Comparison of ENCODE assay signal across 14 cellular contexts in genomic region chrX:19751068-19751467, GRCh38.
DNase-seq lines count a peak whose midpoint lies in the region; ATAC-seq and TF ChIP-seq lines count a peak whose summit lies in the region.
"Had no signal": no experiment of that assay in that cellular context is flagged by ENCODE, and none has a peak within 500 bp of the region (broad histone marks: within the 10 kb centered on the region; RNA-seq: fewer than 3 reads in every experiment).

No MANE protein-coding gene starts in this region.

- peak overlapping the region in 1 of 2 experiments; percentile 16; a peak in 1 of 4 replicates for H3K27ac ChIP-seq in SK-N-SH (ENCODE audit: low read depth in 2 of 2, low read length in 1 of 2)
- H3K27ac ChIP-seq in GM23248: no peak overlapping the region
- H3K27ac ChIP-seq in hepatocyte: no peak overlapping the region
- H3K27ac ChIP-seq: heart left ventricle, tibial nerve had no signal

- H3K4me2 ChIP-seq in SK-N-SH: no peak overlapping the region
- H3K4me2 ChIP-seq in GM23248 (ENCODE audit: unreplicated experiment): no peak overlapping the region
- no peak overlapping the region for H3K4me2 ChIP-seq in hepatocyte

- no peak for TF ChIP-seq RAD21 in SK-N-SH (IDR thresholded peaks at IDR 0.05; ENCODE audit: low read length)

- H3K4me3 ChIP-seq in SK-N-SH (ENCODE audit: low read depth in 2 of 2, low read length in 1 of 2) (no peak overlapping the region), GM23248 (no peak overlapping the region), hepatocyte (no peak overlapping the region)
- H3K4me3 ChIP-seq: heart left ventricle, tibial nerve had no signal

- H3K4me3 Mint-ChIP-seq in activated CD8-positive, alpha-beta T cell treated with anti-CD3 and anti-CD28 coated beads, Interleukin-2, amount 10 ng/mL, durations not matched to agents 7 days and 5 days: peak overlapping the region; percentile 28

- peaks cover 5% of the 10 kb centered on the region for H3K9me3 Mint-ChIP-seq in activated CD8-positive, alpha-beta T cell treated with anti-CD3 and anti-CD28 coated beads, Interleukin-2, amount 10 ng/mL, durations not matched to agents 7 days and 5 days (ENCODE audit: insufficient read depth)

- no peaks in the 10 kb centered on the region; the same call in 1 of the 2 replicates for H3K9me3 ChIP-seq in SK-N-SH
- no peaks in the 10 kb centered on the region for H3K9me3 ChIP-seq in GM23248 (ENCODE audit: low read depth)
- no peaks in the 10 kb centered on the region for H3K9me3 ChIP-seq in hepatocyte (ENCODE audit: low read depth)
- H3K9me3 ChIP-seq: tibial nerve had no signal

- ATAC-seq in SK-N-SH treated with all-trans-retinoic acid at 6 μM for 48 hours: no peak
- no peak for ATAC-seq in activated CD8-positive, alpha-beta T cell treated with anti-CD3 and anti-CD28 coated beads, Interleukin-2, amount 10 ng/mL, durations not matched to agents 7 days and 5 days
- ATAC-seq: left ventricle myocardium superior had no signal

- no peaks in the 10 kb centered on the region for H3K27me3 Mint-ChIP-seq in activated CD8-positive, alpha-beta T cell treated with anti-CD3 and anti-CD28 coated beads, Interleukin-2, amount 10 ng/mL, durations not matched to agents 7 days and 5 days (ENCODE audit: low read depth)

- CTCF ChIA-PET in SK-N-SH (lab: Yijun Ruan, JAX): interaction anchor here (1.9 kb wide), 1 partner anchor 13 kb away, joined by 5 read pairs; no protein-coding TSS in a partner anchor
- CTCF ChIA-PET in activated CD8-positive, alpha-beta T cell treated with anti-CD3 and anti-CD28 coated beads, Interleukin-2, amount 10 ng/mL, durations not matched to agents 7 days and 5 days (lab: Charles Lee): interaction anchor here (0.7 to 1.9 kb wide), 4 partner anchors 11 to 135 kb away, joined by 3 to 11 read pairs (median 3); no protein-coding TSS in a partner anchor

- H4K20me1 ChIP-seq in SK-N-SH (ENCODE audit: insufficient read depth): no peaks in the 10 kb centered on the region
- no peaks in the 10 kb centered on the region for H4K20me1 ChIP-seq in GM23248 (ENCODE audit: insufficient read depth)
- no peaks in the 10 kb centered on the region for H4K20me1 ChIP-seq in hepatocyte (ENCODE audit: insufficient read depth, poor library complexity, severe bottlenecking)

- POLR2A ChIA-PET in SK-N-SH (lab: Yijun Ruan, JAX): no interaction called here
- POLR2A ChIA-PET in activated CD8-positive, alpha-beta T cell treated with anti-CD3 and anti-CD28 coated beads, Interleukin-2, amount 10 ng/mL, durations not matched to agents 7 days and 5 days (lab: Charles Lee): interaction anchor here (1.0 kb wide), 1 partner anchor 48 kb away, joined by 3 read pairs; no protein-coding TSS in a partner anchor

- H3K27me3 ChIP-seq in SK-N-SH (ENCODE audit: insufficient read depth) (no peaks in the 10 kb centered on the region), GM23248 (replicated peaks; ENCODE audit: insufficient read depth) (no peaks in the 10 kb centered on the region), hepatocyte (no peaks in the 10 kb centered on the region)
- H3K27me3 ChIP-seq: heart left ventricle, tibial nerve had no signal

- H2AFZ ChIP-seq in SK-N-SH (ENCODE audit: low read depth): no peak overlapping the region
- no peak overlapping the region for H2AFZ ChIP-seq in GM23248
- no peak overlapping the region for H2AFZ ChIP-seq in hepatocyte

- 20% methylated on average over 3 of the region's 3 CpGs for WGBS in SK-N-SH (ENCODE audit: low lambda C conversion rate)
- 34 to 40% methylated on average over 3 of the region's 3 CpGs for WGBS in GM23248 (ENCODE audit: low coverage in 1 of 2, low lambda C conversion rate in 2 of 2, missing lambda C conversion rate in 2 of 2), 2 experiments
- 61% methylated on average over 3 of the region's 3 CpGs for WGBS in hepatocyte (ENCODE audit: low lambda C conversion rate, missing lambda C conversion rate)

- TF ChIP-seq CTCF in SK-N-SH (IDR thresholded peaks at IDR 0.05): no peak
- no peak for TF ChIP-seq CTCF in hepatocyte (IDR thresholded peaks at IDR 0.05; ENCODE audit: poor library complexity)

- no peak for DNase-seq in SK-N-SH
- DNase-seq in GM23248: peak; percentile 6
- no peak for DNase-seq in activated CD8-positive, alpha-beta T cell treated with anti-CD3 and anti-CD28 coated beads, Interleukin-2, amount 10 ng/mL, durations not matched to agents 7 days and 5 days
- DNase-seq in left kidney (ENCODE audit: low read depth, low spot score): peak; percentile 43
- no peak for DNase-seq in COLO829 (ENCODE audit: low spot score)
- no peak for DNase-seq in hepatocyte (ENCODE audit: low spot score)
- no peak for DNase-seq in SIG-M5 treated with dmso at 0.1 percent for 504 hours (lab: John Stamatoyannopoulos, UW; ENCODE audit: unreplicated experiment)
- DNase-seq: 8988T; DMS 273 treated with DMSO at 0.1 percent for 48 hours; heart left ventricle; left ventricle myocardium superior; stimulated activated CD4-positive, alpha-beta T cell treated with anti-CD3 and anti-CD28 coated beads, Interleukin-12 subunit alpha, Interleukin-12 subunit beta, amount 100 ng/mL, for 4 hours had no signal

- H3K36me3 ChIP-seq in SK-N-SH (replicated peaks in 1 of 2; ENCODE audit: control insufficient read depth in 1 of 2, insufficient read depth in 2 of 2, low read length in 1 of 2): no peaks in the 10 kb centered on the region
- no peaks in the 10 kb centered on the region for H3K36me3 ChIP-seq in GM23248 (ENCODE audit: low read depth)
- no peaks in the 10 kb centered on the region for H3K36me3 ChIP-seq in hepatocyte (replicated peaks; ENCODE audit: insufficient read depth, low read depth)
- H3K36me3 ChIP-seq: heart left ventricle, tibial nerve had no signal

- H3K4me1 ChIP-seq in SK-N-SH (ENCODE audit: control insufficient read depth in 1 of 2, insufficient read depth in 2 of 2, low read depth in 1 of 2, low read length in 1 of 2) (peaks cover 0 to 5% of the 10 kb centered on the region in 2 experiments; a peak in 1 of 4 replicates), GM23248 (ENCODE audit: insufficient read depth) (no peaks in the 10 kb centered on the region), hepatocyte (ENCODE audit: insufficient read depth) (no peaks in the 10 kb centered on the region)

- no peaks in the 10 kb centered on the region for H3F3A ChIP-seq in SK-N-SH (replicated peaks; ENCODE audit: insufficient read depth)
- H3F3A ChIP-seq in GM23248 (ENCODE audit: insufficient read depth): no peaks in the 10 kb centered on the region

- H3K27ac Mint-ChIP-seq in activated CD8-positive, alpha-beta T cell treated with anti-CD3 and anti-CD28 coated beads, Interleukin-2, amount 10 ng/mL, durations not matched to agents 7 days and 5 days: peak overlapping the region; percentile 81

- H3K4me1 Mint-ChIP-seq in activated CD8-positive, alpha-beta T cell treated with anti-CD3 and anti-CD28 coated beads, Interleukin-2, amount 10 ng/mL, durations not matched to agents 7 days and 5 days (ENCODE audit: low read depth): peaks cover 83% of the 10 kb centered on the region

- no peak for TF ChIP-seq EP300 in SK-N-SH (IDR thresholded peaks at IDR 0.05; ENCODE audit: borderline replicate concordance in 1 of 2, low read depth in 1 of 2, low read length in 1 of 2)

- peaks cover 36% of the 10 kb centered on the region for H3K36me3 Mint-ChIP-seq in activated CD8-positive, alpha-beta T cell treated with anti-CD3 and anti-CD28 coated beads, Interleukin-2, amount 10 ng/mL, durations not matched to agents 7 days and 5 days (ENCODE audit: low read depth)

- no peaks in the 10 kb centered on the region for H3K9me2 ChIP-seq in SK-N-SH
- H3K9me2 ChIP-seq in GM23248 (ENCODE audit: insufficient read depth): no peaks in the 10 kb centered on the region
- H3K9me2 ChIP-seq in hepatocyte (replicated peaks; ENCODE audit: insufficient read depth): no peaks in the 10 kb centered on the region

- H3K9ac ChIP-seq in SK-N-SH (no peak overlapping the region), GM23248 (no peak overlapping the region)

- no peaks in the 10 kb centered on the region for H3K79me2 ChIP-seq in SK-N-SH (ENCODE audit: insufficient read depth)
- H3K79me2 ChIP-seq in GM23248 (ENCODE audit: insufficient read depth): peaks cover 21% of the 10 kb centered on the region
- H3K79me2 ChIP-seq in hepatocyte: no peaks in the 10 kb centered on the region

- in situ Hi-C loops in GM23248 (cut with MboI): no loop called here

TF ChIP-seq in SK-N-SH, 30 proteins besides CTCF, POLR2A, EP300 and RAD21 (continues in another document):
- no peak for TF ChIP-seq NRF1 (IDR thresholded peaks at IDR 0.05; ENCODE audit: low read depth, low read length)

TF ChIP-seq in SK-N-SH treated with all-trans-retinoic acid at 6 μM for 48 hours, 23 proteins besides CTCF, POLR2A, EP300 and RAD21:
- no peak for TF ChIP-seq TCF4 (CRISPR knock-in tag; IDR thresholded peaks at IDR 0.05; ENCODE audit: borderline replicate concordance)
- TF ChIP-seq SNAI2 (CRISPR knock-in tag; IDR thresholded peaks at IDR 0.05): no peak
- TF ChIP-seq CSRNP3 (CRISPR knock-in tag; IDR thresholded peaks at IDR 0.05): no peak

Comparison
In these comparisons a context has a peak if more than half of its experiments do, and no peak if none do; other contexts are left out.
1. DNase-seq: peak in GM23248 (single experiment) and left kidney (single experiment); none in SK-N-SH (single experiment), activated CD8-positive, alpha-beta T cell treated with anti-CD3 and anti-CD28 coated beads, Interleukin-2, amount 10 ng/mL, durations not matched to agents 7 days and 5 days (single experiment), COLO829 (single experiment), hepatocyte (single experiment) and SIG-M5 treated with dmso at 0.1 percent for 504 hours (single experiment).